8 cellular contexts compared by ENCODE assay signal in genomic region chr9:130846487-130847305, GRCh38. TPM values are rescaled to one million over a fixed set of nuclear protein-coding genes. Genes with fewer than 3 reads are reported as not detected.
A peak's percentile ranks its signal among the peaks of the same experiment; 100 is the strongest.
DNase-seq lines count a peak whose midpoint lies in the region; ATAC-seq and TF ChIP-seq lines count a peak whose summit lies in the region.

No MANE protein-coding gene starts in this region.

- H3K36me3 ChIP-seq in A673 (ENCODE audit: insufficient read depth, low read length, poor library complexity, severe bottlenecking) (no peaks in the 10 kb centered on the region), Peyer's patch (no peaks in the 10 kb centered on the region)

- peaks cover 81% of the 10 kb centered on the region for H3K4me1 ChIP-seq in A673 (ENCODE audit: insufficient read depth, low read length, poor library complexity, severe bottlenecking)
- H3K4me1 ChIP-seq in Peyer's patch: peaks cover 0 to 19% (median 0%) of the 10 kb centered on the region in 4 donors

- H3K4me3 ChIP-seq in A673 (ENCODE audit: low read depth, low read length, poor library complexity, severe bottlenecking) (peak overlapping the region; percentile 8), Peyer's patch (no peak overlapping the region)

- no peak for TF ChIP-seq POLR2A in Peyer's patch (IDR thresholded peaks at IDR 0.05)

- no peaks in the 10 kb centered on the region for H3K27me3 ChIP-seq in A673 (replicated peaks; ENCODE audit: insufficient read depth, low read depth, low read length, poor library complexity)
- no peaks in the 10 kb centered on the region for H3K27me3 ChIP-seq in Peyer's patch

- H3K9me3 ChIP-seq in A673 (ENCODE audit: low read depth, low read length, poor library complexity, severe bottlenecking): no peaks in the 10 kb centered on the region
- H3K9me3 ChIP-seq in Peyer's patch: no peaks in the 10 kb centered on the region

- DNase-seq in A673 (ENCODE audit: low spot score) (peak; percentile 63), Peyer's patch (no peak), NCI-H345 (lab: John Stamatoyannopoulos, UW) (no peak)
- DNase-seq in stimulated activated naive CD4-positive, alpha-beta T cell treated with Interleukin-2 at 50 U/mL for 16 hours (lab: John Stamatoyannopoulos, UW): no peak
- no peak for DNase-seq in central memory CD4-positive, alpha-beta T cell

- CTCF ChIA-PET in A673 (lab: Charles Lee): no interaction called here

- peak overlapping the region in 2 of 3 experiments; percentile 17 to 69 for H3K4me3 Mint-ChIP-seq in nephron

- peak overlapping the region; percentile 95 to 98 (median 95) for H3K27ac Mint-ChIP-seq in nephron

- H3K36me3 Mint-ChIP-seq in nephron (ENCODE audit: low read depth): peaks cover 27% of the 10 kb centered on the region

- peaks cover 70% of the 10 kb centered on the region for H3K4me1 Mint-ChIP-seq in nephron

- H3K27me3 Mint-ChIP-seq in nephron (ENCODE audit: low read depth): no peaks in the 10 kb centered on the region

- peak overlapping the region; percentile 88 for H3K27ac ChIP-seq in A673 (ENCODE audit: low read depth, low read length, poor library complexity, severe bottlenecking)
- peak overlapping the region; percentile 58 to 91 (median 78) for H3K27ac ChIP-seq in Peyer's patch

- TF ChIP-seq CTCF in A673 (conservative IDR thresholded peaks at IDR 0.05; ENCODE audit: low read depth, low read length) (no peak), Peyer's patch (IDR thresholded peaks at IDR 0.05) (no peak), nephron (IDR thresholded peaks at IDR 0.05; ENCODE audit: unreplicated experiment in 3 of 3) (no peak)

- BruUV-seq in A673 (replicated peaks; lab: Mats Ljungman, UMichigan): no TSS peak

- POLR2A ChIA-PET in A673 (lab: Charles Lee; ENCODE audit: low non-redundant PET): interaction anchor here (0.5 to 0.7 kb wide), 2 partner anchors 8 to 96 kb away, joined by 3 to 4 read pairs; no protein-coding TSS in a partner anchor

- ATAC-seq in esophagus mucosa: peak; percentile 21
- ATAC-seq in HG03196 (IDR thresholded peaks at IDR 0.05; ENCODE audit: unreplicated experiment): no peak

- H3K9me3 Mint-ChIP-seq in nephron: no peaks in the 10 kb centered on the region

- intact Hi-C loops in A673 (cut with micrococcal nuclease; ENCODE audit: unreplicated experiment): loop anchor here (5.0 kb wide), 1 partner anchor 134 kb away; no protein-coding TSS in a partner anchor

RNA-seq across cellular contexts. Expression of gene ABL1, which starts 11.6 kb away (rescaled TPM):
- total RNA-seq in A673 (2021) (78.6 and 81.3 TPM in 2 replicates), Peyer's patch (10 to 100 TPM; 43.6 to 85.8 (median 67.4) TPM), esophagus mucosa (28.4 TPM)

RNA-seq across cellular contexts. Expression of gene QRFP, which starts 49.9 kb away (rescaled TPM):
- total RNA-seq in A673 (2021) (not detected in 2 replicates), Peyer's patch (not detected), esophagus mucosa (not detected)
